In genomic region chr11:452203-452744, GRCh38 we compare ENCODE assay signal across 18 cellular contexts. TPM values are rescaled to one million over a fixed set of nuclear protein-coding genes. Genes with fewer than 3 reads are reported as not detected.
A peak's percentile ranks its signal among the peaks of the same experiment; 100 is the strongest.
DNase-seq lines count a peak whose midpoint lies in the region; ATAC-seq and TF ChIP-seq lines count a peak whose summit lies in the region.
"Had no signal": no experiment of that assay in that cellular context is flagged by ENCODE, and none has a peak within 500 bp of the region (broad histone marks: within the 10 kb centered on the region; RNA-seq: fewer than 3 reads in every experiment).

No MANE protein-coding gene starts in this region.

- BruUV-seq in HCT116 (replicated peaks; lab: Mats Ljungman, UMichigan) = no TSS peak

- H3K9ac ChIP-seq in HCT116 (ENCODE audit: low read length) (peak overlapping the region; percentile 88; the same call in 1 of the 2 replicates), neuronal stem cell (ENCODE audit: low read depth, low read length, poor library complexity) (peak overlapping the region; percentile 30)

- H3K9me2 ChIP-seq in HCT116 (ENCODE audit: insufficient read depth) = no peaks in the 10 kb centered on the region

- CTCF ChIA-PET in CD4-positive, alpha-beta memory T cell (lab: Charles Lee; ENCODE audit: partially characterized antibody) = interaction anchor here (0.9 to 7.6 kb wide), 8 partner anchors 39 to 201 kb away, joined by 3 to 103 read pairs (median 14); partner anchors contain the start of genes IFITM2 and SIGIRR
- CTCF ChIA-PET in HCT116 (lab: Charles Lee) = no interaction called here

- H3K27ac ChIP-seq in CD4-positive, alpha-beta memory T cell (ENCODE audit: low read depth, low read length) = no peak overlapping the region
- H3K27ac ChIP-seq in HCT116 (ENCODE audit: low read depth, low read length) (no peak overlapping the region), neuronal stem cell (replicated peaks; ENCODE audit: low read length) (no peak overlapping the region), substantia nigra (ENCODE audit: low read depth, low read length, poor library complexity, severe bottlenecking) (no peak overlapping the region)
- H3K27ac ChIP-seq: cardiac muscle cell, foreskin keratinocyte, prostate gland, upper lobe of right lung had no signal

- H3K4me3 Mint-ChIP-seq in CD4-positive, alpha-beta memory T cell = peak overlapping the region in 1 of 8 donors; percentile 22
- H3K4me3 Mint-ChIP-seq in central memory CD8-positive, alpha-beta T cell = no peak overlapping the region

- H3K4me1 Mint-ChIP-seq in CD4-positive, alpha-beta memory T cell = peaks cover 27 to 58% (median 42%) of the 10 kb centered on the region in 4 donors
- H3K4me1 Mint-ChIP-seq in central memory CD8-positive, alpha-beta T cell = peaks cover 48% of the 10 kb centered on the region

- H2BK15ac ChIP-seq in neuronal stem cell (ENCODE audit: low read length) = no peak overlapping the region

- no peak overlapping the region for H3K4ac ChIP-seq in neuronal stem cell (ENCODE audit: low read length)

- H3K4me2 ChIP-seq in HCT116 (ENCODE audit: low read length) = no peak overlapping the region
- no peak overlapping the region for H3K4me2 ChIP-seq in neuronal stem cell (ENCODE audit: insufficient read depth, low read length, poor library complexity, severe bottlenecking)

- H3K18ac ChIP-seq in neuronal stem cell (ENCODE audit: low read length) = no peak overlapping the region

- ATAC-seq in HCT116 = no peak
- no peak for ATAC-seq in central memory CD8-positive, alpha-beta T cell (replicated peaks; ENCODE audit: extremely low read depth, poor library complexity, severe bottlenecking)
- ATAC-seq: foreskin keratinocyte, upper lobe of right lung had no signal

- peak overlapping the region in 4 of 7 donors; percentile 41 to 78 (median 67) for H3K27ac Mint-ChIP-seq in CD4-positive, alpha-beta memory T cell
- peak overlapping the region; percentile 57 for H3K27ac Mint-ChIP-seq in central memory CD8-positive, alpha-beta T cell (ENCODE audit: low read depth)

- POLR2A ChIA-PET in CD4-positive, alpha-beta memory T cell (lab: Charles Lee; ENCODE audit: partially characterized antibody) = interaction anchor here (19.6 kb wide), 1 partner anchor 41 kb away, joined by 539 read pairs; the partner anchor contains the start of gene SIGIRR
- POLR2A ChIA-PET in HCT116 (lab: Charles Lee) = no interaction called here

- TF ChIP-seq CTCF in HCT116 (IDR thresholded peaks at IDR 0.05 in 2 of 3, conservative IDR thresholded peaks at IDR 0.05 in 1 of 3; ENCODE audit: borderline replicate concordance in 1 of 3, insufficient read depth in 1 of 3, low read depth in 2 of 3, low read length in 2 of 3) (no peak), lower leg skin (IDR thresholded peaks at IDR 0.05) (no peak)

- no peak for TF ChIP-seq RAD21 in HCT116 (IDR thresholded peaks at IDR 0.05; ENCODE audit: low read depth)

- H3K27me3 ChIP-seq in CD4-positive, alpha-beta memory T cell (ENCODE audit: insufficient read depth, low read length) = no peaks in the 10 kb centered on the region
- H3K27me3 ChIP-seq in HCT116 (ENCODE audit: insufficient read depth, low read length) = no peaks in the 10 kb centered on the region
- no peaks in the 10 kb centered on the region for H3K27me3 ChIP-seq in neuronal stem cell (ENCODE audit: control insufficient read depth in 3 of 3, insufficient read depth in 3 of 3, low read depth in 1 of 3, low read length in 3 of 3)
- H3K27me3 ChIP-seq: cardiac muscle cell, foreskin keratinocyte, MG63, SJCRH30, upper lobe of right lung had no signal

- H2BK12ac ChIP-seq in neuronal stem cell (ENCODE audit: low read length) = no peak overlapping the region

- H2AFZ ChIP-seq in HCT116 (ENCODE audit: low read depth, low read length, poor library complexity, severe bottlenecking) (no peak overlapping the region), neuronal stem cell (ENCODE audit: low read length) (no peak overlapping the region)

- H3K36me3 Mint-ChIP-seq in CD4-positive, alpha-beta memory T cell = peaks cover 0 to 25% of the 10 kb centered on the region in 2 donors
- H3K36me3 Mint-ChIP-seq in central memory CD8-positive, alpha-beta T cell (ENCODE audit: insufficient read depth) = peaks cover 24% of the 10 kb centered on the region

- H3K79me1 ChIP-seq in neuronal stem cell (ENCODE audit: low read depth, low read length) = peaks cover 30% of the 10 kb centered on the region

- peaks cover 80% of the 10 kb centered on the region for H3K79me2 ChIP-seq in HCT116 (ENCODE audit: insufficient read depth, low read length)

- no peaks in the 10 kb centered on the region for H3K9me3 ChIP-seq in CD4-positive, alpha-beta memory T cell (ENCODE audit: control insufficient read depth in 1 of 2, low read length in 2 of 2)
- H3K9me3 ChIP-seq in HCT116 (ENCODE audit: control insufficient read depth in 1 of 2, insufficient read depth in 1 of 2, low read depth in 1 of 2, low read length in 2 of 2) = no peaks in the 10 kb centered on the region
- H3K9me3 ChIP-seq in neuronal stem cell (replicated peaks in 1 of 2; ENCODE audit: control insufficient read depth in 2 of 2, insufficient read depth in 1 of 2, low read depth in 1 of 2, low read length in 2 of 2) = no peaks in the 10 kb centered on the region
- H3K9me3 ChIP-seq: MG63, prostate gland, SJCRH30, upper lobe of right lung had no signal

- no peak overlapping the region for H3K23ac ChIP-seq in neuronal stem cell (ENCODE audit: low read depth, low read length, poor library complexity)

- no peak overlapping the region for H4K91ac ChIP-seq in neuronal stem cell (ENCODE audit: low read depth, low read length, poor library complexity)

- H3K27me3 Mint-ChIP-seq in CD4-positive, alpha-beta memory T cell = no peaks in the 10 kb centered on the region
- H3K27me3 Mint-ChIP-seq in central memory CD8-positive, alpha-beta T cell = no peaks in the 10 kb centered on the region
- H3K27me3 Mint-ChIP-seq: activated CD4-positive, alpha-beta T cell treated with anti-CD3 and anti-CD28 coated beads, Interleukin-2, amount 10 ng/mL, durations not matched to agents 24 days and 14 days had no signal

- H3K36me3 ChIP-seq in CD4-positive, alpha-beta memory T cell (ENCODE audit: insufficient read depth, low read length) = peaks cover 8% of the 10 kb centered on the region
- H3K36me3 ChIP-seq in HCT116 (ENCODE audit: control insufficient read depth in 1 of 2, insufficient read depth in 2 of 2, low read length in 2 of 2) = peaks cover 11 to 26% of the 10 kb centered on the region in 2 experiments; a peak in 3 of 4 replicates
- peaks cover 12 to 46% of the 10 kb centered on the region in 2 donors for H3K36me3 ChIP-seq in neuronal stem cell (replicated peaks in 1 of 2; ENCODE audit: control insufficient read depth in 2 of 2, insufficient read depth in 2 of 2, low read length in 2 of 2)
- H3K36me3 ChIP-seq: cardiac muscle cell, prostate gland had no signal

- no peaks in the 10 kb centered on the region for H3K9me3 Mint-ChIP-seq in CD4-positive, alpha-beta memory T cell
- no peaks in the 10 kb centered on the region for H3K9me3 Mint-ChIP-seq in central memory CD8-positive, alpha-beta T cell
- H3K9me3 Mint-ChIP-seq: activated CD4-positive, alpha-beta T cell treated with anti-CD3 and anti-CD28 coated beads, Interleukin-2, amount 10 ng/mL, durations not matched to agents 24 days and 14 days had no signal

- no peak overlapping the region for H2BK120ac ChIP-seq in neuronal stem cell (ENCODE audit: low read depth, low read length)

- peak in 1 of 5 donors; percentile 22 for DNase-seq in CD4-positive, alpha-beta memory T cell
- DNase-seq in HCT116 (ENCODE audit: low read depth, low spot score) (no peak), neuronal stem cell (ENCODE audit: low spot score) (no peak), lower leg skin (ENCODE audit: low spot score in 2 of 2) (no peak), ureter (ENCODE audit: low spot score) (no peak), substantia nigra (lab: John Stamatoyannopoulos, UW) (no peak), NCI-H146 (lab: John Stamatoyannopoulos, UW) (no peak)
- no peak for DNase-seq in central memory CD8-positive, alpha-beta T cell (ENCODE audit: low spot score in 2 of 2)
- DNase-seq: activated CD4-positive, alpha-beta T cell treated with anti-CD3 and anti-CD28 coated beads, Interleukin-2, amount 10 ng/mL, durations not matched to agents 24 days and 14 days; activated effector memory CD4-positive, alpha-beta T cell treated with anti-CD3 and anti-CD28 coated beads, Interleukin-2, amount 50 U/mL, for 16 hours; foreskin keratinocyte; MG63; SJCRH30; stimulated activated CD4-positive, alpha-beta T cell treated with anti-CD3 and anti-CD28 coated beads, Interleukin-4, amount 100 ng/mL, for 1 hour; T-helper 1 cell; upper lobe of right lung had no signal

- no peak overlapping the region for H3K14ac ChIP-seq in neuronal stem cell (ENCODE audit: low read length)

- TF ChIP-seq POLR2A in HCT116 (IDR thresholded peaks at IDR 0.05; ENCODE audit: borderline replicate concordance, extremely low read depth, insufficient read depth, insufficient read length) (no peak), lower leg skin (IDR thresholded peaks at IDR 0.05) (no peak)

- no peak overlapping the region for H4K8ac ChIP-seq in neuronal stem cell (ENCODE audit: low read depth, low read length)

- H3K4me1 ChIP-seq in CD4-positive, alpha-beta memory T cell (ENCODE audit: insufficient read depth, low read length) = peaks cover 49% of the 10 kb centered on the region
- H3K4me1 ChIP-seq in HCT116 (ENCODE audit: control insufficient read depth in 1 of 2, insufficient read depth in 2 of 2, low read length in 2 of 2) = peaks cover 19 to 34% of the 10 kb centered on the region in 2 experiments
- H3K4me1 ChIP-seq in neuronal stem cell (ENCODE audit: control insufficient read depth in 2 of 2, insufficient read depth in 1 of 2, low read depth in 1 of 2, low read length in 2 of 2) = peaks cover 10 to 12% of the 10 kb centered on the region in 2 donors

- H3K4me3 ChIP-seq in CD4-positive, alpha-beta memory T cell (ENCODE audit: low read length in 2 of 2) = no peak overlapping the region
- H3K4me3 ChIP-seq in HCT116 (replicated peaks in 1 of 2; ENCODE audit: low read depth in 1 of 2, low read length in 2 of 2) = 0 out of 4 replicates have a peak overlapping the region, but pooled peaks of 1 of the 2 experiments have one; percentile 86
- no peak overlapping the region for H3K4me3 ChIP-seq in neuronal stem cell (ENCODE audit: low read length in 2 of 2)
- H3K4me3 ChIP-seq in lower leg skin (ENCODE audit: low read depth, poor library complexity, severe bottlenecking) = no peak overlapping the region
- H3K4me3 ChIP-seq: cardiac muscle cell, prostate gland had no signal

- RAD21 ChIA-PET in HCT116 (lab: Charles Lee; ENCODE audit: low non-redundant PET in 1 of 2, low total read pairs in 2 of 2, uncharacterized antibody in 2 of 2, unreplicated experiment in 2 of 2) = no interaction called here

- WGBS in neuronal stem cell (ENCODE audit: extremely low coverage in 2 of 2, insufficient read length in 2 of 2, insufficient replicate concordance in 1 of 2), 2 donors = no CpG with 5 or more reads among the region's 12 CpGs
- 84 to 93% methylated on average over 11 to 12 of the region's 12 CpGs for WGBS in lower leg skin, 2 donors

- no peak overlapping the region for H2BK5ac ChIP-seq in neuronal stem cell (ENCODE audit: low read length)

- intact Hi-C loops in CD4-positive, alpha-beta memory T cell (cut with micrococcal nuclease) = loop anchor here (10.0 kb wide), 1 partner anchor 273 kb away; no protein-coding TSS in a partner anchor
- intact Hi-C loops in HCT116 (cut with micrococcal nuclease) (loop anchor here (5.0 kb wide), 1 partner anchor 215 kb away; the partner anchor contains the start of genes PSMD13 and SIRT3), lower leg skin (cut with DNase I; ENCODE audit: low total_unique reads) (no loop called here)

- no peaks in the 10 kb centered on the region for H4K20me1 ChIP-seq in HCT116 (ENCODE audit: insufficient read depth)

- H2AK5ac ChIP-seq in neuronal stem cell (ENCODE audit: low read depth, low read length) = no peak overlapping the region

RNA-seq across cellular contexts. Expression of gene PTDSS2, which starts 2.2 kb away (rescaled TPM):
- 10 to 100 TPM; 23.3 to 26.1 TPM for total RNA-seq in CD4-positive, alpha-beta memory T cell
- 1 to 10 TPM; 5.5 to 6.3 TPM for polyA plus RNA-seq in CD4-positive, alpha-beta memory T cell
- total RNA-seq in HCT116 (2021; ENCODE audit: unreplicated experiment) (40.1 TPM), lower leg skin (100 to 1,000 TPM in 1 of 4 donors, 10 to 100 TPM in 3; 35.0 to 108 (median 38.7) TPM), ureter (28.6 TPM)
- polyA plus RNA-seq in HCT116 (2012) = 32.1 and 33.3 TPM in 2 replicates
- polyA plus RNA-seq in neuronal stem cell (2013, experiment 1 of 2) = 27.4 TPM
- 26.0 TPM for polyA plus RNA-seq in neuronal stem cell (2013, experiment 2 of 2)

RNA-seq across cellular contexts. Expression of gene ANO9, which starts 10.5 kb away (rescaled TPM):
- 100 to 1,000 TPM; 120 to 123 TPM for total RNA-seq in CD4-positive, alpha-beta memory T cell
- 10 to 100 TPM in 1 of 2 donors, 1 to 10 TPM in 1; 9.4 to 15.5 TPM for polyA plus RNA-seq in CD4-positive, alpha-beta memory T cell
- total RNA-seq in HCT116 (2021; ENCODE audit: unreplicated experiment) (70.3 TPM), lower leg skin (100 to 1,000 TPM in 2 of 4 donors, 10 to 100 TPM in 2; 55.7 to 116 (median 92.1) TPM), ureter (17.9 TPM)
- polyA plus RNA-seq in HCT116 (2012) = 53.8 and 55.2 TPM in 2 replicates
- 2.8 TPM for polyA plus RNA-seq in neuronal stem cell (2013, experiment 1 of 2)
- polyA plus RNA-seq in neuronal stem cell (2013, experiment 2 of 2) = 1.9 TPM

RNA-seq across cellular contexts. Expression of gene SIGIRR, which starts 37.5 kb away (rescaled TPM):
- 100 to 1,000 TPM; 437 to 440 TPM for total RNA-seq in CD4-positive, alpha-beta memory T cell
- 100 to 1,000 TPM; 235 to 242 TPM for polyA plus RNA-seq in CD4-positive, alpha-beta memory T cell
- total RNA-seq in HCT116 (2021; ENCODE audit: unreplicated experiment) (85.6 TPM), lower leg skin (10 to 100 TPM; 15.1 to 23.2 (median 19.0) TPM), ureter (73.9 TPM)
- polyA plus RNA-seq in HCT116 (2012) = 96.6 and 99.1 TPM in 2 replicates
- 15.1 TPM for polyA plus RNA-seq in neuronal stem cell (2013, experiment 1 of 2)
- polyA plus RNA-seq in neuronal stem cell (2013, experiment 2 of 2) = 13.4 TPM
- total RNA-seq: SJCRH30 had no signal

RNA-seq across cellular contexts. Expression of gene RNH1, which starts 54.8 kb away (rescaled TPM):
- total RNA-seq in CD4-positive, alpha-beta memory T cell = 100 to 1,000 TPM in 1 of 2 experiments, 10 to 100 TPM in 1; 98.4 to 105 TPM
- 100 to 1,000 TPM; 164 to 187 TPM for polyA plus RNA-seq in CD4-positive, alpha-beta memory T cell
- total RNA-seq in HCT116 (2021; ENCODE audit: unreplicated experiment) (120 TPM), lower leg skin (100 to 1,000 TPM; 419 to 465 (median 446) TPM), ureter (182 TPM)
- 128 and 151 TPM in 2 replicates for polyA plus RNA-seq in HCT116 (2012)
- 35.7 TPM for polyA plus RNA-seq in neuronal stem cell (2013, experiment 1 of 2)
- polyA plus RNA-seq in neuronal stem cell (2013, experiment 2 of 2) = 35.1 TPM

RNA-seq across cellular contexts. Expression of gene PKP3, which starts 58.3 kb away (rescaled TPM):
- total RNA-seq in CD4-positive, alpha-beta memory T cell = not detected
- polyA plus RNA-seq in CD4-positive, alpha-beta memory T cell = under 1 TPM in 1 of 2 donors, not detected in 1; 0.14 TPM
- total RNA-seq in HCT116 (2021; ENCODE audit: unreplicated experiment) = 157 TPM
- polyA plus RNA-seq in HCT116 (2012) = 124 and 128 TPM in 2 replicates
- 0.40 TPM for polyA plus RNA-seq in neuronal stem cell (2013, experiment 1 of 2)
- 0.40 TPM for polyA plus RNA-seq in neuronal stem cell (2013, experiment 2 of 2)
- total RNA-seq in lower leg skin = 100 to 1,000 TPM; 612 to 880 (median 754) TPM
- 78.5 TPM for total RNA-seq in ureter
- total RNA-seq: activated CD4-positive, alpha-beta T cell treated with anti-CD3 and anti-CD28 coated beads, Interleukin-2, amount 10 ng/mL, durations not matched to agents 24 days and 14 days; SJCRH30 had no signal
